In genomic region chr15:98858610-98859023, GRCh38 we compare ENCODE assay signal across 10 cellular contexts.
A peak's percentile ranks its signal among the peaks of the same experiment; 100 is the strongest.
DNase-seq lines count a peak whose midpoint lies in the region; ATAC-seq and TF ChIP-seq lines count a peak whose summit lies in the region.
"Had no signal": no experiment of that assay in that cellular context is flagged by ENCODE, and none has a peak within 500 bp of the region (broad histone marks: within the 10 kb centered on the region; RNA-seq: fewer than 3 reads in every experiment).

No MANE protein-coding gene starts in this region.

- H3K4me3 ChIP-seq in fibroblast of the aortic adventitia (ENCODE audit: low read depth, low read length): peak overlapping the region; percentile 42
- no peak overlapping the region for H3K4me3 ChIP-seq in thyroid gland (replicated peaks in 1 of 3)
- no peak overlapping the region for H3K4me3 ChIP-seq in A673 (ENCODE audit: low read depth, low read length, poor library complexity, severe bottlenecking)
- H3K4me3 ChIP-seq: Peyer's patch had no signal

- H3K9me3 ChIP-seq in thyroid gland (no peaks in the 10 kb centered on the region), A673 (ENCODE audit: low read depth, low read length, poor library complexity, severe bottlenecking) (no peaks in the 10 kb centered on the region)
- H3K9me3 ChIP-seq: Peyer's patch had no signal

- no TSS peak for BruUV-seq in A673 (replicated peaks; lab: Mats Ljungman, UMichigan)

- peak in 1 of 2 donors; percentile 54 for ATAC-seq in activated T-cell treated with anti-CD3 and anti-CD28 coated beads, Interleukin-2, amount 50 U/mL, for 72 hours (replicated peaks in 1 of 2)
- ATAC-seq in T-cell (replicated peaks in 1 of 4) (peak in 3 of 4 experiments; percentile 32 to 63 (median 35)), HG02870 (IDR thresholded peaks at IDR 0.05; ENCODE audit: unreplicated experiment) (no peak)

- H3K4me1 ChIP-seq in thyroid gland: peaks cover 57 to 73% of the 10 kb centered on the region in 2 donors
- H3K4me1 ChIP-seq in A673 (ENCODE audit: insufficient read depth, low read length, poor library complexity, severe bottlenecking): peaks cover 64% of the 10 kb centered on the region

- TF ChIP-seq POLR2A in thyroid gland (IDR thresholded peaks at IDR 0.05): no peak

- TF ChIP-seq CTCF in fibroblast of the aortic adventitia (IDR thresholded peaks at IDR 0.05; ENCODE audit: insufficient read depth, low read length): no peak
- no peak for TF ChIP-seq CTCF in thyroid gland (IDR thresholded peaks at IDR 0.05)
- no peak for TF ChIP-seq CTCF in A673 (conservative IDR thresholded peaks at IDR 0.05; ENCODE audit: low read depth, low read length)

- CTCF ChIA-PET in T-cell (lab: Charles Lee): interaction anchor here (0.6 to 1.0 kb wide), 4 partner anchors 79 to 214 kb away, joined by 3 to 4 read pairs (median 4); no protein-coding TSS in a partner anchor
- CTCF ChIA-PET in A673 (lab: Charles Lee): interaction anchor here (1.0 kb wide), 1 partner anchor 8 kb away, joined by 3 read pairs; no protein-coding TSS in a partner anchor

- POLR2A ChIA-PET in T-cell (lab: Charles Lee): no interaction called here
- POLR2A ChIA-PET in A673 (lab: Charles Lee; ENCODE audit: low non-redundant PET): no interaction called here

- H3K27me3 Mint-ChIP-seq in activated T-cell treated with anti-CD3 and anti-CD28 coated beads, Interleukin-2, amount 50 U/mL, for 72 hours (ENCODE audit: low read depth): no peaks in the 10 kb centered on the region
- H3K27me3 Mint-ChIP-seq in T-cell: no peaks in the 10 kb centered on the region

- no peaks in the 10 kb centered on the region for H3K36me3 ChIP-seq in thyroid gland
- H3K36me3 ChIP-seq in A673 (ENCODE audit: insufficient read depth, low read length, poor library complexity, severe bottlenecking): no peaks in the 10 kb centered on the region
- H3K36me3 ChIP-seq: Peyer's patch had no signal

- DNase-seq in activated T-cell treated with anti-CD3 and anti-CD28 coated beads, Interleukin-2, amount 50 U/mL, for 72 hours: no peak
- no peak for DNase-seq in activated T-cell treated with anti-CD3 and anti-CD28 coated beads, Interleukin-2, amount 50 U/mL, for 48 hours
- DNase-seq in T-cell (no peak), fibroblast of the aortic adventitia (ENCODE audit: low read depth) (peak; percentile 47), thyroid gland (no peak), activated gamma-delta T cell (lab: John Stamatoyannopoulos, UW) (no peak), A673 (ENCODE audit: low spot score) (no peak)
- DNase-seq: KG1, Peyer's patch had no signal

- H3K4me1 Mint-ChIP-seq in activated T-cell treated with anti-CD3 and anti-CD28 coated beads, Interleukin-2, amount 50 U/mL, for 72 hours (ENCODE audit: low read depth): peaks cover 66% of the 10 kb centered on the region
- H3K4me1 Mint-ChIP-seq in T-cell: peaks cover 58 to 79% (median 76%) of the 10 kb centered on the region in 3 donors

- H3K27ac Mint-ChIP-seq in activated T-cell treated with anti-CD3 and anti-CD28 coated beads, Interleukin-2, amount 50 U/mL, for 72 hours: peak overlapping the region; percentile 23
- H3K27ac Mint-ChIP-seq in T-cell: peak overlapping the region; percentile 85 to 94

- H3K27ac ChIP-seq in thyroid gland (peak overlapping the region; percentile 15 to 70 (median 33)), A673 (ENCODE audit: low read depth, low read length, poor library complexity, severe bottlenecking) (no peak overlapping the region)

- intact Hi-C loops in thyroid gland (cut with DNase I) (no loop called here), A673 (cut with micrococcal nuclease; ENCODE audit: unreplicated experiment) (no loop called here)

- no peaks in the 10 kb centered on the region for H3K27me3 ChIP-seq in thyroid gland
- no peaks in the 10 kb centered on the region for H3K27me3 ChIP-seq in A673 (replicated peaks; ENCODE audit: insufficient read depth, low read depth, low read length, poor library complexity)
- H3K27me3 ChIP-seq: Peyer's patch had no signal

- H3K4me3 Mint-ChIP-seq in activated T-cell treated with anti-CD3 and anti-CD28 coated beads, Interleukin-2, amount 50 U/mL, for 72 hours: peak overlapping the region; percentile 56 to 81
- H3K4me3 Mint-ChIP-seq in T-cell: peak overlapping the region; percentile 34 to 59 (median 53)

- 73 to 80% methylated on average over 9 of the region's 9 CpGs for WGBS in thyroid gland, 2 donors

- no peaks in the 10 kb centered on the region for H3K36me3 Mint-ChIP-seq in activated T-cell treated with anti-CD3 and anti-CD28 coated beads, Interleukin-2, amount 50 U/mL, for 72 hours (ENCODE audit: insufficient read depth in 2 of 2)
- H3K36me3 Mint-ChIP-seq in T-cell: no peaks in the 10 kb centered on the region

- no peaks in the 10 kb centered on the region for H3K9me3 Mint-ChIP-seq in activated T-cell treated with anti-CD3 and anti-CD28 coated beads, Interleukin-2, amount 50 U/mL, for 72 hours
- H3K9me3 Mint-ChIP-seq in T-cell: no peaks in the 10 kb centered on the region
